20 cellular contexts compared by ENCODE assay signal in genomic region chr6:10961837-10962236, GRCh38.
DNase-seq lines count a peak whose midpoint lies in the region; ATAC-seq and TF ChIP-seq lines count a peak whose summit lies in the region.
"Had no signal": no experiment of that assay in that cellular context is flagged by ENCODE, and none has a peak within 500 bp of the region (broad histone marks: within the 10 kb centered on the region; RNA-seq: fewer than 3 reads in every experiment).

No MANE protein-coding gene starts in this region.

- POLR2A ChIA-PET in WTC11 (lab: Charles Lee) = no interaction called here

- DNase-seq in HFFc6 = no peak
- DNase-seq in WTC11 (ENCODE audit: low spot score) = no peak
- no peak for DNase-seq in epithelial cell of esophagus (ENCODE audit: low read depth)
- DNase-seq in GF-D8 (lab: John Stamatoyannopoulos, UW) = no peak
- DNase-seq in NCI-H524 treated with DMSO at 0.1 percent for 48 hours (lab: John Stamatoyannopoulos, UW) = no peak
- DNase-seq: ACHN; CD8-positive, alpha-beta T cell; DND-41; H9; KG1; NCI-H1105; NCI-H146; NCI-H2029; NCI-H226; NCI-H510A treated with DMSO at 0.1 percent for 48 hours; NCI-H82; SJCRH30 had no signal

- H3K9me3 Mint-ChIP-seq in HFFc6 (peaks cover 6% of the 10 kb centered on the region), WTC11 (peaks cover 16% of the 10 kb centered on the region)

- peak; percentile 8; the same call in 1 of the 2 replicates for TF ChIP-seq CTCF in HFFc6 (IDR thresholded peaks at IDR 0.05)
- TF ChIP-seq CTCF in WTC11 (IDR thresholded peaks at IDR 0.05) = no peak
- peak; percentile 5 for TF ChIP-seq CTCF in epithelial cell of esophagus (IDR thresholded peaks at IDR 0.05; ENCODE audit: insufficient read depth, low read depth, low read length, missing control alignments)

- ATAC-seq in WTC11 = peak; percentile 62; the same call in 1 of the 2 replicates
- no peak for ATAC-seq in HG03045 (IDR thresholded peaks at IDR 0.05; ENCODE audit: unreplicated experiment)
- ATAC-seq in HG03135 (IDR thresholded peaks at IDR 0.05; ENCODE audit: unreplicated experiment) = no peak
- ATAC-seq: CD8-positive, alpha-beta T cell had no signal

- H3K4me3 Mint-ChIP-seq in HFFc6 (no peak overlapping the region), WTC11 (no peak overlapping the region)
- H3K4me3 Mint-ChIP-seq: CD8-positive, alpha-beta T cell; H9 had no signal

- H3K27me3 Mint-ChIP-seq in HFFc6 (ENCODE audit: insufficient read depth) (no peaks in the 10 kb centered on the region; the same call in none of the 2 replicates), WTC11 (ENCODE audit: low read depth) (peaks cover 81% of the 10 kb centered on the region)

- H3K36me3 Mint-ChIP-seq in HFFc6 (ENCODE audit: low read depth) (no peaks in the 10 kb centered on the region), WTC11 (peaks cover 18% of the 10 kb centered on the region)
- H3K36me3 Mint-ChIP-seq: CD8-positive, alpha-beta T cell had no signal

- H3K27ac Mint-ChIP-seq in HFFc6 = no peak overlapping the region
- no peak overlapping the region for H3K27ac Mint-ChIP-seq in WTC11
- H3K27ac Mint-ChIP-seq: CD8-positive, alpha-beta T cell; H9 had no signal

- peaks cover 16% of the 10 kb centered on the region for H3K4me1 Mint-ChIP-seq in HFFc6 (ENCODE audit: low read depth)
- H3K4me1 Mint-ChIP-seq in WTC11 = peaks cover 13% of the 10 kb centered on the region

- no peak overlapping the region for H3K4me3 ChIP-seq in epithelial cell of esophagus (ENCODE audit: low read length)
- H3K4me3 ChIP-seq: BLaER1 treated with 17β-estradiol and CSF1 and Interleukin-3, amounts not matched to agents 10 nM and 100 nM; SJCRH30 had no signal

- CTCF ChIA-PET in WTC11 (lab: Charles Lee) = interaction anchor here (1.2 to 1.7 kb wide), 4 partner anchors 9 to 107 kb away, joined by 3 to 8 read pairs (median 5); partner anchors contain the start of gene ELOVL2

TF ChIP-seq in WTC11, 78 proteins besides CTCF, POLR2A, EP300 and RAD21:
- no peak for TF ChIP-seq JUN (CRISPR knock-in tag; IDR thresholded peaks at IDR 0.05)
- TF ChIP-seq KAT7 (CRISPR knock-in tag; IDR thresholded peaks at IDR 0.05; ENCODE audit: borderline replicate concordance) = no peak
- TF ChIP-seq GTF2I (CRISPR knock-in tag; conservative IDR thresholded peaks at IDR 0.05) = no peak
- no peak for TF ChIP-seq MAX (CRISPR knock-in tag; IDR thresholded peaks at IDR 0.05)
- TF ChIP-seq ZNF423 (CRISPR knock-in tag; IDR thresholded peaks at IDR 0.05) = no peak
- TF ChIP-seq USF1 (CRISPR knock-in tag; IDR thresholded peaks at IDR 0.05) = no peak
- TF ChIP-seq ELF4 (CRISPR knock-in tag; IDR thresholded peaks at IDR 0.05; ENCODE audit: low read depth) = no peak
- TF ChIP-seq ZNF121 (CRISPR knock-in tag; IDR thresholded peaks at IDR 0.05) = no peak
- TF ChIP-seq ZNF512 (CRISPR knock-in tag; IDR thresholded peaks at IDR 0.05; ENCODE audit: borderline replicate concordance) = no peak
- no peak for TF ChIP-seq ATF3 (CRISPR knock-in tag; conservative IDR thresholded peaks at IDR 0.05)
- no peak for TF ChIP-seq IRF1 (CRISPR knock-in tag; IDR thresholded peaks at IDR 0.05)
- TF ChIP-seq MLX (CRISPR knock-in tag; IDR thresholded peaks at IDR 0.05) = no peak
- no peak for TF ChIP-seq AR (CRISPR knock-in tag; IDR thresholded peaks at IDR 0.05)
